In genomic region chr17:55582910-55583309, GRCh38 we compare ENCODE assay signal across 19 cellular contexts.
DNase-seq lines count a peak whose midpoint lies in the region; ATAC-seq, FAIRE-seq and TF ChIP-seq lines count a peak whose summit lies in the region.
"Had no signal": no experiment of that assay in that cellular context is flagged by ENCODE, and none has a peak within 500 bp of the region (broad histone marks: within the 10 kb centered on the region; RNA-seq: fewer than 3 reads in every experiment).

No MANE protein-coding gene starts in this region.

- intact Hi-C loops in activated B cell treated with CpG ODN at 0.5 μM for 24 hours (cut with micrococcal nuclease) = no loop called here

- H3K27ac Mint-ChIP-seq in activated B cell treated with CpG ODN at 0.5 μM for 24 hours = peak overlapping the region; percentile 46

- no peak overlapping the region for H3K9ac ChIP-seq in OCI-LY3 (ENCODE audit: low read length)

- TF ChIP-seq RAD21 in A549 (conservative IDR thresholded peaks at IDR 0.05 in 1 of 2, IDR thresholded peaks at IDR 0.05 in 1 of 2) = no peak

- H3K27me3 ChIP-seq in OCI-LY3 (ENCODE audit: low read depth, low read length) = no peaks in the 10 kb centered on the region
- H3K27me3 ChIP-seq: BE2C had no signal

- CTCF ChIA-PET in A549 (lab: Yijun Ruan, JAX) (interaction anchor here (0.9 to 1.4 kb wide), 3 partner anchors 12 to 55 kb away, joined by 3 to 7 read pairs (median 5); no protein-coding TSS in a partner anchor), activated B cell treated with CpG ODN at 0.5 μM for 24 hours (lab: Charles Lee) (interaction anchor here (1.4 kb wide), 1 partner anchor 56 kb away, joined by 4 read pairs; no protein-coding TSS in a partner anchor)

- no peaks in the 10 kb centered on the region for H3K79me2 ChIP-seq in OCI-LY3 (ENCODE audit: low read length)

- no peak for ATAC-seq in A549
- ATAC-seq in activated B cell treated with CpG ODN at 0.5 μM for 24 hours (ENCODE audit: low read depth) = no peak
- ATAC-seq in HG03025 (IDR thresholded peaks at IDR 0.05; ENCODE audit: low FRiP score, unreplicated experiment) = no peak

- no peaks in the 10 kb centered on the region for H4K20me1 ChIP-seq in OCI-LY3 (ENCODE audit: insufficient read depth, low read length)

- no peaks in the 10 kb centered on the region for H3K27me3 Mint-ChIP-seq in activated B cell treated with CpG ODN at 0.5 μM for 24 hours
- H3K27me3 Mint-ChIP-seq: CD4-positive, alpha-beta memory T cell had no signal

- TF ChIP-seq EP300 in A549 (IDR thresholded peaks at IDR 0.05) = no peak

- H3K4me3 Mint-ChIP-seq in activated B cell treated with CpG ODN at 0.5 μM for 24 hours = no peak overlapping the region
- H3K4me3 Mint-ChIP-seq: CD4-positive, alpha-beta memory T cell had no signal

- H3K4me1 ChIP-seq in A549 (peaks cover 30% of the 10 kb centered on the region), OCI-LY3 (ENCODE audit: low read length) (peaks cover 50% of the 10 kb centered on the region)
- H3K4me1 ChIP-seq: BE2C, HAP-1 had no signal

- peaks cover 2% of the 10 kb centered on the region for H3K9me3 Mint-ChIP-seq in activated B cell treated with CpG ODN at 0.5 μM for 24 hours
- H3K9me3 Mint-ChIP-seq: CD4-positive, alpha-beta memory T cell had no signal

- H3K9me3 ChIP-seq in A549 = no peaks in the 10 kb centered on the region
- H3K9me3 ChIP-seq in OCI-LY3 (ENCODE audit: insufficient read depth, low read length) = no peaks in the 10 kb centered on the region
- H3K9me3 ChIP-seq: BE2C, HAP-1 had no signal

- DNase-seq in A549 (ENCODE audit: low read depth in 1 of 2, low spot score in 1 of 2) (no peak), activated B cell treated with CpG ODN at 0.5 μM for 24 hours (no peak), fibroblast of peridontal ligament (ENCODE audit: extremely low read depth) (peak; percentile 59), NCI-H1105 treated with DMSO at 0.1 percent for 48 hours (lab: John Stamatoyannopoulos, UW) (no peak), SIG-M5 (lab: John Stamatoyannopoulos, UW) (no peak)
- DNase-seq: 8988T; BE2C; CD4-positive, alpha-beta memory T cell; DMS153; DMS79 treated with DMSO at 0.1 percent for 48 hours; GDM1 had no signal

- POLR2A ChIA-PET in A549 (lab: Yijun Ruan, JAX) (no interaction called here), activated B cell treated with CpG ODN at 0.5 μM for 24 hours (lab: Charles Lee) (no interaction called here)

- H3K4me3 ChIP-seq in A549 (no peak overlapping the region), OCI-LY3 (ENCODE audit: low read length) (no peak overlapping the region)
- H3K4me3 ChIP-seq: HAP-1 had no signal

- no peak overlapping the region for H2AFZ ChIP-seq in OCI-LY3 (ENCODE audit: low read depth, low read length)

- H3K4me1 Mint-ChIP-seq in activated B cell treated with CpG ODN at 0.5 μM for 24 hours = peaks cover 34% of the 10 kb centered on the region

- WGBS in A549 (ENCODE audit: missing lambda C conversion rate) = 80% methylated on average over 4 of the region's 4 CpGs

- TF ChIP-seq CTCF in A549 (IDR thresholded peaks at IDR 0.05) (no peak), OCI-LY3 (IDR thresholded peaks at IDR 0.05; ENCODE audit: low read depth, low read length) (no peak), activated B cell treated with CpG ODN at 0.5 μM for 24 hours (IDR thresholded peaks at IDR 0.05) (no peak)

- TF ChIP-seq POLR2A in A549 (IDR thresholded peaks at IDR 0.05; ENCODE audit: low read length) = no peak

- H3K36me3 Mint-ChIP-seq in activated B cell treated with CpG ODN at 0.5 μM for 24 hours (ENCODE audit: low read depth) = no peaks in the 10 kb centered on the region
- H3K36me3 Mint-ChIP-seq: CD4-positive, alpha-beta memory T cell had no signal

- no peaks in the 10 kb centered on the region for H3K36me3 ChIP-seq in OCI-LY3 (replicated peaks; ENCODE audit: low read depth, low read length)
- H3K36me3 ChIP-seq: BE2C, HAP-1 had no signal

- H3K27ac ChIP-seq in A549 = peak overlapping the region; percentile 6 to 72; a peak in 1 of 6 replicates
- no peak overlapping the region for H3K27ac ChIP-seq in OCI-LY3 (ENCODE audit: low read length)
- H3K27ac ChIP-seq: C4-2B, HL-60 had no signal

- H3K4me2 ChIP-seq in A549 (peak overlapping the region; percentile 45), OCI-LY3 (ENCODE audit: low read length) (0 out of 2 replicates have a peak overlapping the region, but pooled peaks have one; percentile 17)

- FAIRE-seq in A549 (lab: Jason Lieb, UNC) = no peak
- FAIRE-seq: D721Med, GM12892, H1 had no signal

TF ChIP-seq in A549, 52 proteins besides CTCF, POLR2A, EP300 and RAD21:
- TF ChIP-seq FOXS1 (CRISPR knock-in tag; IDR thresholded peaks at IDR 0.05) (no peak), MAFK (IDR thresholded peaks at IDR 0.05; ENCODE audit: partially characterized antibody) (no peak), CBX8 (IDR thresholded peaks at IDR 0.05) (no peak), KDM5A (IDR thresholded peaks at IDR 0.05) (no peak), EHF (CRISPR knock-in tag; IDR thresholded peaks at IDR 0.05) (no peak), ESRRA (IDR thresholded peaks at IDR 0.05; ENCODE audit: borderline replicate concordance, low read length) (no peak), RNF2 (IDR thresholded peaks at IDR 0.05; ENCODE audit: borderline replicate concordance, low read depth) (no peak), ZC3H11A (IDR thresholded peaks at IDR 0.05) (no peak), SMC3 (IDR thresholded peaks at IDR 0.05) (no peak), HOXB5 (CRISPR knock-in tag; IDR thresholded peaks at IDR 0.05) (no peak), HDAC2 (IDR thresholded peaks at IDR 0.05) (no peak), CBX2 (IDR thresholded peaks at IDR 0.05; ENCODE audit: borderline replicate concordance, low read depth) (no peak), RFX5 (IDR thresholded peaks at IDR 0.05) (no peak), ZFP36 (IDR thresholded peaks at IDR 0.05; ENCODE audit: borderline replicate concordance, partially characterized antibody) (no peak), HEYL (CRISPR knock-in tag; IDR thresholded peaks at IDR 0.05) (no peak), TFCP2L1 (CRISPR knock-in tag; IDR thresholded peaks at IDR 0.05) (no peak), ZNF302 (CRISPR knock-in tag; IDR thresholded peaks at IDR 0.05) (no peak), PBX3 (IDR thresholded peaks at IDR 0.05) (no peak)
